In the genomic region with DNA sequence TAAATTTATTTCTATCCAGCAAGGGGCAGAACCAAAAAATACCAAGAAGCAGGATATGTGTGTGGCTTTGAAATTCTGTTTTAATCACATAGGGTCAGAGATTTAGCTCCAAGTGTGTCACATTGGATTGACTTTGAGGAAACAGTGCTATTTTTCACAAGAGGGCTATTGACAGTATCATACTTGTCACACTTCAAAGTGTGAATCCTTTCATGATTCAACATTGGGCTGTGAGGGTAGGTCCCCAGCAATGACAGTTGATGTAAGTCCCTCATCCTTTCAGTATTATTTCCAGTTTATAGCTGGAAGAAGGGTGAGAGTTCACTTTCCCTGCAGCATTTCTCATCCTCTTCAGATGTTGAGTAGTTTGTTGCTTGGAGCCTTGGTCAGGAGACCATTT, we compare ENCODE assay signal across 20 cellular contexts.
"Had no signal": no experiment of that assay in that cellular context is flagged by ENCODE, and none has a peak within 500 bp of the region (broad histone marks: within the 10 kb centered on the region; RNA-seq: fewer than 3 reads in every experiment).

No MANE protein-coding gene starts in this region.

- H3K4me3 Mint-ChIP-seq: activated B cell treated with CpG ODN at 0.5 μM for 24 hours; activated CD4-positive, alpha-beta T cell treated with anti-CD3 and anti-CD28 coated beads, Interleukin-2, amount 10 ng/mL, durations not matched to agents 24 days and 14 days; neural crest cell had no signal

- DNase-seq: activated B cell treated with CpG ODN at 0.5 μM for 24 hours; activated CD4-positive, alpha-beta T cell treated with anti-CD3 and anti-CD28 coated beads, Interleukin-2, amount 10 ng/mL, durations not matched to agents 24 days and 14 days; activated CD8-positive, alpha-beta memory T cell treated with anti-CD3 and anti-CD28 coated beads, Interleukin-2, amount 50 U/mL, for 4 hours; aorta; brain microvascular endothelial cell; central memory CD4-positive, alpha-beta T cell; foreskin keratinocyte; head of caudate nucleus; left ventricle myocardium inferior; mammary epithelial cell; midbrain; retina; stimulated activated naive CD4-positive, alpha-beta T cell treated with Interleukin-2 at 50 U/mL for 16 hours; T-helper 1 cell; T-helper 9 cell; transverse colon; uterus had no signal

- H3K9me3 Mint-ChIP-seq: activated B cell treated with CpG ODN at 0.5 μM for 24 hours; activated CD4-positive, alpha-beta T cell treated with anti-CD3 and anti-CD28 coated beads, Interleukin-2, amount 10 ng/mL, durations not matched to agents 24 days and 14 days; neural crest cell had no signal

- H3K27ac ChIP-seq: brain microvascular endothelial cell, foreskin keratinocyte, left ventricle myocardium inferior, suprapubic skin, transverse colon, uterus had no signal

- H3K27me3 Mint-ChIP-seq: activated B cell treated with CpG ODN at 0.5 μM for 24 hours; activated CD4-positive, alpha-beta T cell treated with anti-CD3 and anti-CD28 coated beads, Interleukin-2, amount 10 ng/mL, durations not matched to agents 24 days and 14 days had no signal

- H3K9me3 ChIP-seq: left ventricle myocardium inferior, suprapubic skin, transverse colon, uterus had no signal

- ATAC-seq: foreskin keratinocyte had no signal

- H3K27me3 ChIP-seq: brain microvascular endothelial cell, foreskin keratinocyte, suprapubic skin, transverse colon, uterus had no signal

- H3K4me3 ChIP-seq: left ventricle myocardium inferior, suprapubic skin, transverse colon, uterus had no signal

- H3K36me3 ChIP-seq: left ventricle myocardium inferior, suprapubic skin, transverse colon, uterus had no signal

- FAIRE-seq: colon had no signal

- H3K27ac Mint-ChIP-seq: activated B cell treated with CpG ODN at 0.5 μM for 24 hours; activated CD4-positive, alpha-beta T cell treated with anti-CD3 and anti-CD28 coated beads, Interleukin-2, amount 10 ng/mL, durations not matched to agents 24 days and 14 days had no signal
